9 cellular contexts compared by ENCODE assay signal in genomic region chrX:69133561-69134542, GRCh38. TPM values are rescaled to one million over a fixed set of nuclear protein-coding genes. Genes with fewer than 3 reads are reported as not detected.
DNase-seq lines count a peak whose midpoint lies in the region; ATAC-seq and TF ChIP-seq lines count a peak whose summit lies in the region.
"Had no signal": no experiment of that assay in that cellular context is flagged by ENCODE, and none has a peak within 500 bp of the region (broad histone marks: within the 10 kb centered on the region; RNA-seq: fewer than 3 reads in every experiment).

No MANE protein-coding gene starts in this region.

- CTCF ChIA-PET in Calu3 (lab: Charles Lee), result interaction anchor here (0.8 to 1.6 kb wide), 4 partner anchors 16 to 306 kb away, joined by 5 to 12 read pairs (median 6); partner anchors contain the start of gene EFNB1
- CTCF ChIA-PET in naive thymus-derived CD4-positive, alpha-beta T cell (lab: Charles Lee), result no interaction called here

- H3K9me3 ChIP-seq in left lung, result no peaks in the 10 kb centered on the region
- no peaks in the 10 kb centered on the region for H3K9me3 ChIP-seq in naive thymus-derived CD4-positive, alpha-beta T cell (ENCODE audit: control insufficient read depth in 2 of 3, low read length in 3 of 3)

- TF ChIP-seq CTCF in Calu3 (IDR thresholded peaks at IDR 0.05; ENCODE audit: unreplicated experiment), result peak; percentile 51
- peak; percentile 69 for TF ChIP-seq CTCF in astrocyte of the cerebellum (IDR thresholded peaks at IDR 0.05; ENCODE audit: low read depth, low read length, missing control alignments)
- TF ChIP-seq CTCF in left lung (IDR thresholded peaks at IDR 0.05), result peak; percentile 15 to 16

- in situ Hi-C loops in astrocyte of the cerebellum (cut with HindIII; ENCODE audit: low sequenced_read_pairs), result no loop called here

- no peaks in the 10 kb centered on the region for H3K4me1 ChIP-seq in left lung
- H3K4me1 ChIP-seq in naive thymus-derived CD4-positive, alpha-beta T cell (ENCODE audit: control insufficient read depth in 2 of 2, insufficient read depth in 2 of 2, low read length in 2 of 2), result no peaks in the 10 kb centered on the region

- no peak overlapping the region for H3K27ac Mint-ChIP-seq in Calu3 (ENCODE audit: unreplicated experiment)
- H3K27ac Mint-ChIP-seq in naive thymus-derived CD4-positive, alpha-beta T cell, result no peak overlapping the region
- H3K27ac Mint-ChIP-seq: stimulated activated naive B cell treated with anti-CD40 and anti-IgM and Interleukin-4, amounts not matched to agents 10 μg/mL and 1 μg/mL and 100 μg/mL, for 72 hours had no signal

- no peak overlapping the region for H3K4me3 Mint-ChIP-seq in Calu3 (ENCODE audit: low read depth, unreplicated experiment)
- no peak overlapping the region for H3K4me3 Mint-ChIP-seq in naive thymus-derived CD4-positive, alpha-beta T cell
- H3K4me3 Mint-ChIP-seq: stimulated activated naive B cell treated with anti-CD40 and anti-IgM and Interleukin-4, amounts not matched to agents 10 μg/mL and 1 μg/mL and 100 μg/mL, for 72 hours had no signal

- H3K36me3 Mint-ChIP-seq in Calu3 (ENCODE audit: insufficient read depth, unreplicated experiment), result no peaks in the 10 kb centered on the region
- H3K36me3 Mint-ChIP-seq in naive thymus-derived CD4-positive, alpha-beta T cell, result no peaks in the 10 kb centered on the region
- H3K36me3 Mint-ChIP-seq: stimulated activated naive B cell treated with anti-CD40 and anti-IgM and Interleukin-4, amounts not matched to agents 10 μg/mL and 1 μg/mL and 100 μg/mL, for 72 hours had no signal

- DNase-seq in Calu3, result peak; percentile 70
- DNase-seq in HuH-7.5 (ENCODE audit: low spot score), result peak; percentile 28
- peak; percentile 52 for DNase-seq in astrocyte of the cerebellum (ENCODE audit: low read depth)
- DNase-seq in left lung, result no peak
- DNase-seq in naive thymus-derived CD4-positive, alpha-beta T cell, result no peak
- no peak for DNase-seq in germinal center (ENCODE audit: low spot score)
- DNase-seq in pons (ENCODE audit: low spot score), result no peak
- DNase-seq in occipital lobe (lab: John Stamatoyannopoulos, UW), result no peak
- DNase-seq: stimulated activated naive B cell treated with anti-CD40 and anti-IgM and Interleukin-4, amounts not matched to agents 10 μg/mL and 1 μg/mL and 100 μg/mL, for 72 hours had no signal

- H3K4me3 ChIP-seq in astrocyte of the cerebellum (ENCODE audit: low read depth, low read length) (no peak overlapping the region), left lung (no peak overlapping the region)
- H3K4me3 ChIP-seq in naive thymus-derived CD4-positive, alpha-beta T cell (ENCODE audit: low read length), result no peak overlapping the region

- H3K27me3 Mint-ChIP-seq in Calu3 (ENCODE audit: unreplicated experiment), result peaks cover 16% of the 10 kb centered on the region
- peaks cover 4 to 31% (median 21%) of the 10 kb centered on the region in 5 donors for H3K27me3 Mint-ChIP-seq in naive thymus-derived CD4-positive, alpha-beta T cell

- H3K27me3 ChIP-seq in left lung, result peaks cover 20 to 25% of the 10 kb centered on the region in 2 donors
- H3K27me3 ChIP-seq in naive thymus-derived CD4-positive, alpha-beta T cell (ENCODE audit: control insufficient read depth in 2 of 2, insufficient read depth in 2 of 2, low read length in 2 of 2), result no peaks in the 10 kb centered on the region

- H3K27ac ChIP-seq in left lung, result no peak overlapping the region
- H3K27ac ChIP-seq in naive thymus-derived CD4-positive, alpha-beta T cell (ENCODE audit: low read depth, low read length), result no peak overlapping the region

- H3K9me3 Mint-ChIP-seq in Calu3 (ENCODE audit: low read depth, unreplicated experiment), result no peaks in the 10 kb centered on the region
- no peaks in the 10 kb centered on the region for H3K9me3 Mint-ChIP-seq in naive thymus-derived CD4-positive, alpha-beta T cell
- H3K9me3 Mint-ChIP-seq: stimulated activated naive B cell treated with anti-CD40 and anti-IgM and Interleukin-4, amounts not matched to agents 10 μg/mL and 1 μg/mL and 100 μg/mL, for 72 hours had no signal

- ATAC-seq in left lung, result peak; percentile 65
- no peak for ATAC-seq in naive thymus-derived CD4-positive, alpha-beta T cell

- no TSS peak for BruUV-seq in Calu3 (replicated peaks; lab: Mats Ljungman, UMichigan)

- POLR2A ChIA-PET in naive thymus-derived CD4-positive, alpha-beta T cell (lab: Charles Lee), result no interaction called here

- no peaks in the 10 kb centered on the region for H3K36me3 ChIP-seq in left lung
- H3K36me3 ChIP-seq in naive thymus-derived CD4-positive, alpha-beta T cell (ENCODE audit: control insufficient read depth in 2 of 3, insufficient read depth in 3 of 3, low read length in 3 of 3), result no peaks in the 10 kb centered on the region

- H3K4me1 Mint-ChIP-seq in Calu3 (ENCODE audit: low read depth, unreplicated experiment), result peaks cover 14% of the 10 kb centered on the region
- no peaks in the 10 kb centered on the region for H3K4me1 Mint-ChIP-seq in naive thymus-derived CD4-positive, alpha-beta T cell

- intact Hi-C loops in Calu3 (cut with micrococcal nuclease; ENCODE audit: unreplicated experiment), result loop anchor here (1.0 to 5.0 kb wide), 3 partner anchors 88 to 307 kb away; partner anchors contain the start of gene EFNB1
- intact Hi-C loops in left lung (cut with DNase I), result no loop called here
- intact Hi-C loops in naive thymus-derived CD4-positive, alpha-beta T cell (cut with micrococcal nuclease), result no loop called here

RNA-seq across cellular contexts. Expression of gene PJA1, which starts 31.4 kb away (rescaled TPM):
- total RNA-seq in Calu3 (2022) (45.6 and 53.8 TPM in 2 replicates), left lung (10 to 100 TPM; 20.7 to 28.7 TPM), occipital lobe (108 TPM)
- 10 to 100 TPM; 14.4 to 27.0 (median 22.5) TPM for total RNA-seq in naive thymus-derived CD4-positive, alpha-beta T cell
- polyA plus RNA-seq in naive thymus-derived CD4-positive, alpha-beta T cell, result 10 to 100 TPM; 40.4 to 53.5 TPM

Comparison
In these comparisons a context has a peak if more than half of its experiments do, and no peak if none do; other contexts are left out.
1. DNase-seq: peak in Calu3 (single experiment), HuH-7.5 (single experiment) and astrocyte of the cerebellum (single experiment); none in left lung (0 of 2), naive thymus-derived CD4-positive, alpha-beta T cell (0 of 9), germinal center (single experiment), pons (single experiment) and occipital lobe (single experiment).
2. CTCF ChIP-seq: peak in every context shown above with its lines; median percentile 69 in astrocyte of the cerebellum; 51 in Calu3; 16 in left lung.